ENCODE assay signal across 13 cellular contexts in the genomic region with DNA sequence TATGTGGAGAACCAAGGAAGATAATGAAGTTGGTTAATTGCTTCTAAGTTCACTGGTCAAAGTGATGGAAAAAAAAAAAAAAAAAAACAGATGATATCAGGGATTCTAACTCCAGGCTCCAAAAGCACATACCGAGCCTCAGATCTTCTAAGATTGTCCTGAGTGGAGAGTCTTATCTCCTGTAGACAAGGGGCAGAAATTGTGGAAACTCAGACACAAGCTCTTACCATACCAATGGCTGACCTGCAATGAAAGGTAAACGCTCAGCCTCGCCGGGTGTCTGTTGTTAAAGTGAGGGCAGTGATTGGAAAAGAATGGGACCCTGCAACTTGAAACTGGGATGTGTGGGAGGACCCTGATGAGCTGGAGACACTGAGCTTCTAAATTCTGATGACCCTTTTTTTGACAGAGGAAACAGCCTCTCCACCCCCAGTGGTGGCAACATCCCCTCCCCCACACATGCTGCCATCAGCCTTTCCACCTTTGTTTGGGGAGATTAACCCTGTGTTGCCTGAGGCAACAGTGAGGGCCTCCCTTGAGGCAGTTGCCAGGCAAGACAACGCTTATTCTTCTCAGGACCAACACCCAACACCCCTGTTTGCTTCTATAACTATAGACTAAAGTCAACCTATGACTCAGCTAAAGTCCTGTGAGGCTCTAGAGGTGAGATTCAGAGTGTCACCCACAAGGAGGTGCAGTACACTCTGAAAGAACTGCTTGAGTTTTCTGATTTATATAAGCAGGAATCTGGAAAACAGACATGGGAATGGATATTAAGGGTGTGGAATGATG.
DNase-seq lines count a peak whose midpoint lies in the region; ATAC-seq, FAIRE-seq and TF ChIP-seq lines count a peak whose summit lies in the region.
"Had no signal": no experiment of that assay in that cellular context is flagged by ENCODE, and none has a peak within 500 bp of the region (broad histone marks: within the 10 kb centered on the region; RNA-seq: fewer than 3 reads in every experiment).

No MANE protein-coding gene starts in this region.

- H3K4me3 ChIP-seq in NB4 (ENCODE audit: low read depth, low read length) (no peak overlapping the region), H1 (ENCODE audit: extremely low read depth in 1 of 4, insufficient read depth in 2 of 4, low read depth in 3 of 4, low read length in 4 of 4) (no peak overlapping the region), mesendoderm (ENCODE audit: low read length) (no peak overlapping the region), small intestine (ENCODE audit: low read depth in 1 of 2, low read length in 2 of 2) (no peak overlapping the region)

- H3K4me1 ChIP-seq in H1 (replicated peaks in 1 of 4; ENCODE audit: control insufficient read depth in 3 of 4, insufficient read depth in 4 of 4, low read length in 3 of 4), result peaks cover 0 to 9% (median 5%) of the 10 kb centered on the region in 4 experiments; a peak in 4 of 7 replicates
- H3K4me1 ChIP-seq in mesendoderm (ENCODE audit: control insufficient read depth, low read depth, low read length), result no peaks in the 10 kb centered on the region
- no peaks in the 10 kb centered on the region for H3K4me1 ChIP-seq in small intestine (ENCODE audit: control insufficient read depth in 2 of 2, insufficient read depth in 1 of 2, low read depth in 1 of 2, low read length in 1 of 2)

- no peaks in the 10 kb centered on the region for H3K27me3 ChIP-seq in H1 (replicated peaks in 1 of 4; ENCODE audit: control insufficient read depth in 3 of 4, extremely low read depth in 1 of 4, insufficient read depth in 3 of 4, low read length in 3 of 4)
- H3K27me3 ChIP-seq in mesendoderm (ENCODE audit: insufficient read depth, low read length, poor library complexity), result no peaks in the 10 kb centered on the region
- no peaks in the 10 kb centered on the region for H3K27me3 ChIP-seq in small intestine (ENCODE audit: control insufficient read depth in 2 of 2, insufficient read depth in 2 of 2, low read length in 2 of 2)

- DNase-seq in ELF-1 (ENCODE audit: low read depth, low spot score) (peak; percentile 62), NB4 (ENCODE audit: low read depth) (peak; percentile 25), H1 (ENCODE audit: low read depth in 1 of 2, low spot score in 2 of 2) (peak in 1 of 2 experiments; percentile 48), mesendoderm (peak; percentile 88), substantia nigra (lab: John Stamatoyannopoulos, UW) (no peak), T-helper 2 cell (no peak), small intestine (no peak)
- DNase-seq: activated CD8-positive, alpha-beta memory T cell treated with anti-CD3 and anti-CD28 coated beads, Interleukin-2, amount 10 ng/mL, durations not matched to agents 7 days and 5 days; CD4-positive, alpha-beta memory T cell; NCI-H1092 treated with DMSO at 0.1 percent for 48 hours; NCI-H69 had no signal

- H2BK15ac ChIP-seq in H1 (ENCODE audit: low read length) (no peak overlapping the region), mesendoderm (replicated peaks; ENCODE audit: low read depth) (no peak overlapping the region)

- no peak for TF ChIP-seq CTCF in NB4 (IDR thresholded peaks at IDR 0.05; ENCODE audit: low read depth, low read length)
- no peak for TF ChIP-seq CTCF in H1 (IDR thresholded peaks at IDR 0.05; ENCODE audit: control extremely low read depth in 1 of 3, insufficient read depth in 1 of 3, low read depth in 1 of 3, low read length in 3 of 3)

- H4K8ac ChIP-seq in H1 (ENCODE audit: extremely low read depth, insufficient read depth, low read length), result no peak overlapping the region
- H4K8ac ChIP-seq in mesendoderm (ENCODE audit: low read depth, low read length), result no peak overlapping the region

- POLR2A ChIA-PET in H1 (lab: Charles Lee; ENCODE audit: partially characterized antibody), result no interaction called here

- TF ChIP-seq EP300 in H1 (IDR thresholded peaks at IDR 0.05; ENCODE audit: borderline replicate concordance in 1 of 2, low read depth in 2 of 2, low read length in 2 of 2), result no peak

- H2BK120ac ChIP-seq in H1 (replicated peaks; ENCODE audit: low read depth, low read length) (no peak overlapping the region), mesendoderm (ENCODE audit: low read depth, low read length) (no peak overlapping the region)

- no peaks in the 10 kb centered on the region for H3K23me2 ChIP-seq in H1 (ENCODE audit: low read depth, low read length)

- no peak overlapping the region for H4K91ac ChIP-seq in H1 (replicated peaks; ENCODE audit: insufficient read length, low read length)

- H2BK5ac ChIP-seq in H1 (ENCODE audit: low read depth, low read length) (no peak overlapping the region; the same call in 1 of the 2 replicates), mesendoderm (ENCODE audit: low read length) (no peak overlapping the region)

- H2AK5ac ChIP-seq in H1 (ENCODE audit: low read depth, low read length) (no peak overlapping the region), mesendoderm (ENCODE audit: low read length) (no peak overlapping the region)

- H3K14ac ChIP-seq in H1 (ENCODE audit: insufficient read length), result no peak overlapping the region

- no peak overlapping the region for H3K27ac ChIP-seq in H1 (ENCODE audit: low read depth, low read length)
- no peak overlapping the region for H3K27ac ChIP-seq in mesendoderm (ENCODE audit: low read depth, low read length)
- H3K27ac ChIP-seq in substantia nigra (ENCODE audit: low read depth, low read length, poor library complexity, severe bottlenecking), result no peak overlapping the region
- H3K27ac ChIP-seq in small intestine (ENCODE audit: low read depth in 1 of 2, low read length in 1 of 2), result no peak overlapping the region

- H2BK12ac ChIP-seq in H1 (ENCODE audit: low read depth, low read length), result peak overlapping the region; percentile 71; the same call in 1 of the 2 replicates

- H4K20me1 ChIP-seq in H1 (replicated peaks in 1 of 2; ENCODE audit: control insufficient read depth in 1 of 2, insufficient read depth in 2 of 2, low read length in 2 of 2), result no peaks in the 10 kb centered on the region

- H3K4ac ChIP-seq in H1 (replicated peaks; ENCODE audit: insufficient read length, low read depth, low read length) (no peak overlapping the region), mesendoderm (ENCODE audit: low read depth, low read length) (no peak overlapping the region)

- 82% methylated on average over 5 of the region's 5 CpGs; no CpG with 5 or more reads in 1 of the 2 experiments for WGBS in H1 (ENCODE audit: extremely low coverage in 1 of 2, insufficient coverage in 1 of 2, insufficient read length in 1 of 2, insufficient replicate concordance in 2 of 2, low coverage in 1 of 2, low lambda C conversion rate in 2 of 2, missing lambda C conversion rate in 1 of 2), 2 experiments
- WGBS in mesendoderm (ENCODE audit: extremely low coverage, insufficient coverage, low lambda C conversion rate), result no CpG with 5 or more reads among the region's 5 CpGs
- WGBS in small intestine, 3 donors, result 49 to 76% (median 66%) methylated on average over 5 of the region's 5 CpGs

- H3K9me3 ChIP-seq in H1 (ENCODE audit: insufficient read depth in 2 of 2, low read depth in 1 of 2, low read length in 1 of 2) (peaks cover 0 to 5% of the 10 kb centered on the region in 2 experiments; a peak in 1 of 4 replicates), small intestine (ENCODE audit: control insufficient read depth, low read depth) (no peaks in the 10 kb centered on the region)

- TF ChIP-seq POLR2A in NB4 (IDR thresholded peaks at IDR 0.05; ENCODE audit: extremely low read depth, insufficient read length), result no peak
- TF ChIP-seq POLR2A in H1 (IDR thresholded peaks at IDR 0.05; ENCODE audit: control extremely low read depth in 1 of 2, low read depth in 2 of 2, low read length in 2 of 2), result no peak

- H3K9ac ChIP-seq in H1 (replicated peaks in 1 of 4; ENCODE audit: extremely low read depth in 1 of 4, low read depth in 3 of 4, low read length in 3 of 4) (no peak overlapping the region), mesendoderm (ENCODE audit: low read length) (no peak overlapping the region)

- H3K36me3 ChIP-seq in H1 (ENCODE audit: control insufficient read depth in 2 of 4, insufficient read depth in 4 of 4, low read length in 3 of 4) (no peaks in the 10 kb centered on the region), mesendoderm (ENCODE audit: control insufficient read depth, insufficient read depth, low read length) (no peaks in the 10 kb centered on the region), small intestine (ENCODE audit: control insufficient read depth in 2 of 2, insufficient read depth in 2 of 2, low read length in 2 of 2) (no peaks in the 10 kb centered on the region)

- FAIRE-seq in H1 (lab: Jason Lieb, UNC) (no peak), small intestine (lab: Jason Lieb, UNC) (no peak)

- H3K4me2 ChIP-seq in H1 (ENCODE audit: insufficient read depth in 1 of 2, low read depth in 2 of 2, low read length in 2 of 2), result peak overlapping the region; percentile 3 to 7; a peak in 1 of 4 replicates
- H3K4me2 ChIP-seq in mesendoderm (ENCODE audit: low read length), result no peak overlapping the region

- peak overlapping the region; percentile 11; the same call in 1 of the 2 replicates for H2AFZ ChIP-seq in H1 (ENCODE audit: low read length)

- H3K23ac ChIP-seq in H1 (ENCODE audit: insufficient read length) (no peak overlapping the region), mesendoderm (ENCODE audit: low read length) (no peak overlapping the region)

- H3K18ac ChIP-seq in H1 (ENCODE audit: extremely low read depth, low read length) (no peak overlapping the region; the same call in 1 of the 2 replicates), mesendoderm (ENCODE audit: low read length) (no peak overlapping the region)

- no peak overlapping the region for H3K56ac ChIP-seq in H1 (replicated peaks; ENCODE audit: insufficient read length, low read depth, low read length)
- no peak overlapping the region for H3K56ac ChIP-seq in mesendoderm (ENCODE audit: low read length)

- H3K79me1 ChIP-seq in H1 (ENCODE audit: low read depth, low read length), result no peaks in the 10 kb centered on the region
- no peaks in the 10 kb centered on the region for H3K79me1 ChIP-seq in mesendoderm (ENCODE audit: low read length)

- H4K5ac ChIP-seq in H1 (ENCODE audit: insufficient read length, low read depth, low read length) (no peak overlapping the region), mesendoderm (ENCODE audit: low read length) (no peak overlapping the region)

- H2BK20ac ChIP-seq in H1 (ENCODE audit: low read length), result no peak overlapping the region; the same call in 1 of the 2 replicates

- TF ChIP-seq RAD21 in H1 (IDR thresholded peaks at IDR 0.05 in 1 of 2, conservative IDR thresholded peaks at IDR 0.05 in 1 of 2; ENCODE audit: low read depth in 2 of 2, low read length in 2 of 2), result peak in 1 of 2 experiments; percentile 23; a peak in 1 of 4 replicates

- H3K79me2 ChIP-seq in H1 (ENCODE audit: control insufficient read depth in 1 of 2, insufficient read depth in 2 of 2, low read length in 2 of 2), result no peaks in the 10 kb centered on the region
- H3K79me2 ChIP-seq in mesendoderm (ENCODE audit: control insufficient read depth, insufficient read depth, low read length), result no peaks in the 10 kb centered on the region

- no peak for ATAC-seq in GM21786 (IDR thresholded peaks at IDR 0.05; ENCODE audit: unreplicated experiment)
- ATAC-seq: activated CD8-positive, alpha-beta memory T cell treated with anti-CD3 and anti-CD28 coated beads, Interleukin-2, amount 10 ng/mL, durations not matched to agents 7 days and 5 days; left lobe of liver had no signal

- CTCF ChIA-PET in H1 (lab: Charles Lee; ENCODE audit: partially characterized antibody), result interaction anchor here (0.6 to 1.4 kb wide), 6 partner anchors 12 to 310 kb away, joined by 3 to 4 read pairs (median 4); no protein-coding TSS in a partner anchor

Comparison
In these comparisons a context has a peak if more than half of its experiments do, and no peak if none do; other contexts are left out.
1. DNase-seq: peak in ELF-1 (single experiment), NB4 (single experiment) and mesendoderm (single experiment); none in substantia nigra (0 of 49), T-helper 2 cell (0 of 5) and small intestine (single experiment).